ENCODE assay signal across 27 cellular contexts in genomic region chr2:235832941-235833340, GRCh38.
"Had no signal": no experiment of that assay in that cellular context is flagged by ENCODE, and none has a peak within 500 bp of the region (broad histone marks: within the 10 kb centered on the region; RNA-seq: fewer than 3 reads in every experiment).

No MANE protein-coding gene starts in this region.

- H3K36me3 ChIP-seq: transverse colon, vagina had no signal

- H3K27me3 Mint-ChIP-seq: effector memory CD8-positive, alpha-beta T cell had no signal

- ATAC-seq: effector memory CD8-positive, alpha-beta T cell; left lobe of liver; mucosa of descending colon; psoas muscle; right cardiac atrium; stimulated activated naive CD8-positive, alpha-beta T cell treated with anti-CD3 and anti-CD28 coated beads, Interleukin-15, amount 100 ng/mL, for 72 hours had no signal

- H3K4me3 Mint-ChIP-seq: effector memory CD8-positive, alpha-beta T cell; immature natural killer cell; memory B cell; mesothelial cell of epicardium; naive B cell; nephron progenitor cell; stimulated activated naive CD8-positive, alpha-beta T cell treated with anti-CD3 and anti-CD28 coated beads, Interleukin-15, amount 100 ng/mL, for 72 hours had no signal

- DNase-seq: cortex of kidney; effector memory CD8-positive, alpha-beta T cell; erythroblast; esophagus squamous epithelium; foreskin melanocyte; hypothalamus; immature natural killer cell; mucosa of descending colon; naive B cell; nephron progenitor cell; nucleus accumbens; psoas muscle; right cardiac atrium; small intestine; stimulated activated CD4-positive, alpha-beta T cell treated with anti-CD3 and anti-CD28 coated beads, Interleukin-12 subunit alpha, Interleukin-12 subunit beta, amount 100 ng/mL, for 4 hours; stimulated activated CD4-positive, alpha-beta T cell treated with anti-CD3 and anti-CD28 coated beads, Interleukin-1b, Interleukin-23, amount 100 ng/mL, for 48 hours; stimulated activated CD4-positive, alpha-beta T cell treated with anti-CD3 and anti-CD28 coated beads, Interleukin-4, amount 100 ng/mL, for 1 hour; stimulated activated CD8-positive, alpha-beta memory T cell treated with anti-CD3 and anti-CD28 coated beads, Interleukin-4, amount 100 ng/mL, for 48 hours; stimulated activated naive CD4-positive, alpha-beta T cell; stimulated activated naive CD8-positive, alpha-beta T cell treated with anti-CD3 and anti-CD28 coated beads, Interleukin-15, amount 100 ng/mL, for 72 hours; transverse colon had no signal

- H3K9me3 ChIP-seq: esophagus squamous epithelium, mucosa of descending colon, psoas muscle, suprapubic skin, transverse colon, vagina had no signal

- H3K4me3 ChIP-seq: esophagus squamous epithelium, lung, mucosa of descending colon, psoas muscle, suprapubic skin, transverse colon, vagina had no signal

- H3K27me3 ChIP-seq: esophagus squamous epithelium, suprapubic skin, transverse colon, vagina had no signal

- H3K36me3 Mint-ChIP-seq: memory B cell, naive B cell had no signal

- H3K27ac ChIP-seq: esophagus squamous epithelium, psoas muscle, suprapubic skin, transverse colon, vagina had no signal

- H3K9me3 Mint-ChIP-seq: effector memory CD8-positive, alpha-beta T cell; memory B cell; mesothelial cell of epicardium; nephron progenitor cell; stimulated activated naive CD8-positive, alpha-beta T cell treated with anti-CD3 and anti-CD28 coated beads, Interleukin-15, amount 100 ng/mL, for 72 hours had no signal

- H3K4me1 ChIP-seq: psoas muscle, suprapubic skin, transverse colon, vagina had no signal

- H3K27ac Mint-ChIP-seq: memory B cell; mesothelial cell of epicardium; naive B cell; nephron progenitor cell; stimulated activated naive CD8-positive, alpha-beta T cell treated with anti-CD3 and anti-CD28 coated beads, Interleukin-15, amount 100 ng/mL, for 72 hours had no signal

- H3K4me1 Mint-ChIP-seq: memory B cell; naive B cell; stimulated activated naive CD8-positive, alpha-beta T cell treated with anti-CD3 and anti-CD28 coated beads, Interleukin-15, amount 100 ng/mL, for 72 hours had no signal
